Comparison of ENCODE assay signal across 8 cellular contexts in the genomic region with DNA sequence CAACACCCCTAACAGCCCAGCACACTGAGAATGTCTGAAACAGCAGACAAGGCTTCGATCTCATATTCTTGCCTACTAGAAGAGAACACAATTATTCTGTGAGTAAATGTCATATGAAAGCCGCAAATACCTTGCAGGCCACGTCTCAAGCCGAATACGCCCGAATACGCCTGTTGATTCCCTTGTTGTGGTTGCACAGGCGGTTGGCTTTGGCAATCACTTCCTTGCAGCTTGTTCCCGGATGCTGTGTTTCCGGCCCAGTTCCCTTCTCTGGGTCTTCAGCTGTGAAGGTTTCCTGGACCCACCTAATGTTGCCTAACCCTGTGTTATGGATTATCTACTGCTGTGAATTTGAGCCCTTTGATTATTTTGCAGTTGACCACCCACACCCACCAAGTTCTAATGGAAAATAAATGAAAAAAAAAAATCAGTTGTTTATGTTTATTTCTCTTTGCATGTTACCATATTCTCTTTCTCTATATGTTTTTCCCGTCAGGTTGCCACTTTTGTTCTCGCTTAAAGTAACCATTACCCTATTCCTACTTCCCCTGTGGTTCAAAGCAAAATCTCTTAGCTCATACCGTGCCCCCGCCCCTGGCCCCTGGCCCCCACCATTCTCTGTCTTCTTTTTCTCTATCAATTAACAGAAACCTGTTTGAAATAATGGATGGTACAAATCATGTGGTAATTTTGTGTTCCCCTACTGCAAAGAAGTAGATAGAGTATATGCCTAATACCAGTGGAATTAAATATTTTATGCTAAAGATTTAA.
A peak's percentile ranks its signal among the peaks of the same experiment; 100 is the strongest.
DNase-seq lines count a peak whose midpoint lies in the region; ATAC-seq lines count a peak whose summit lies in the region.

No MANE protein-coding gene starts in this region.

- H4K8ac ChIP-seq in neuronal stem cell (ENCODE audit: low read depth, low read length) = no peak overlapping the region

- no peak overlapping the region for H4K91ac ChIP-seq in neuronal stem cell (ENCODE audit: low read depth, low read length, poor library complexity)

- no peak overlapping the region for H2BK5ac ChIP-seq in neuronal stem cell (ENCODE audit: low read length)

- H3K14ac ChIP-seq in neuronal stem cell (ENCODE audit: low read length) = no peak overlapping the region

- no peak overlapping the region for H2AK5ac ChIP-seq in neuronal stem cell (ENCODE audit: low read depth, low read length)

- no peak overlapping the region for H3K9ac ChIP-seq in neuronal stem cell (ENCODE audit: low read depth, low read length, poor library complexity)

- H3K4me2 ChIP-seq in neuronal stem cell (ENCODE audit: insufficient read depth, low read length, poor library complexity, severe bottlenecking) = no peak overlapping the region

- H3K4ac ChIP-seq in neuronal stem cell (ENCODE audit: low read length) = no peak overlapping the region

- H3K36me3 ChIP-seq in neuronal stem cell (replicated peaks in 1 of 2; ENCODE audit: control insufficient read depth in 2 of 2, insufficient read depth in 2 of 2, low read length in 2 of 2) = no peaks in the 10 kb centered on the region

- WGBS in neuronal stem cell (ENCODE audit: extremely low coverage in 2 of 2, insufficient read length in 2 of 2, insufficient replicate concordance in 1 of 2), 2 donors = no CpG with 5 or more reads among the region's 14 CpGs

- no peaks in the 10 kb centered on the region for H3K79me1 ChIP-seq in neuronal stem cell (ENCODE audit: low read depth, low read length)

- H2BK12ac ChIP-seq in neuronal stem cell (ENCODE audit: low read length) = no peak overlapping the region

- H2BK15ac ChIP-seq in neuronal stem cell (ENCODE audit: low read length) = no peak overlapping the region

- no peak overlapping the region for H2AFZ ChIP-seq in neuronal stem cell (ENCODE audit: low read length)

- no peak overlapping the region for H3K23ac ChIP-seq in neuronal stem cell (ENCODE audit: low read depth, low read length, poor library complexity)

- no peak overlapping the region for H3K4me3 ChIP-seq in neuronal stem cell (ENCODE audit: low read length in 2 of 2)

- no peaks in the 10 kb centered on the region for H3K4me1 ChIP-seq in neuronal stem cell (ENCODE audit: control insufficient read depth in 2 of 2, insufficient read depth in 1 of 2, low read depth in 1 of 2, low read length in 2 of 2)

- no peak overlapping the region for H3K18ac ChIP-seq in neuronal stem cell (ENCODE audit: low read length)

- H2BK120ac ChIP-seq in neuronal stem cell (ENCODE audit: low read depth, low read length) = no peak overlapping the region

- H3K27me3 ChIP-seq in neuronal stem cell (ENCODE audit: control insufficient read depth in 3 of 3, insufficient read depth in 3 of 3, low read depth in 1 of 3, low read length in 3 of 3) = no peaks in the 10 kb centered on the region

- no peak overlapping the region for H3K27ac ChIP-seq in neuronal stem cell (replicated peaks; ENCODE audit: low read length)

- ATAC-seq in GM21825 (IDR thresholded peaks at IDR 0.05; ENCODE audit: unreplicated experiment) = peak; percentile 71
- ATAC-seq in GM19452 (IDR thresholded peaks at IDR 0.05; ENCODE audit: unreplicated experiment) = no peak

- H3K9me3 ChIP-seq in neuronal stem cell (replicated peaks in 1 of 2; ENCODE audit: control insufficient read depth in 2 of 2, insufficient read depth in 1 of 2, low read depth in 1 of 2, low read length in 2 of 2) = no peaks in the 10 kb centered on the region

- DNase-seq in T-helper 9 cell (peak; percentile 29), dermis blood vessel endothelial cell (peak; percentile 94), neuronal stem cell (ENCODE audit: low spot score) (no peak), islet precursor cell (no peak), middle frontal gyrus (ENCODE audit: extremely low spot score, low spot score) (no peak)
- DNase-seq in stimulated activated CD4-positive, alpha-beta T cell treated with anti-CD3 and anti-CD28 coated beads, Interleukin-15, amount 100 ng/mL, for 24 hours = peak; percentile 62

Comparison
In these comparisons a context has a peak if more than half of its experiments do, and no peak if none do; other contexts are left out.
1. DNase-seq: peak in T-helper 9 cell (single experiment), dermis blood vessel endothelial cell (single experiment) and stimulated activated CD4-positive, alpha-beta T cell treated with anti-CD3 and anti-CD28 coated beads, Interleukin-15, amount 100 ng/mL, for 24 hours (single experiment); none in neuronal stem cell (single experiment), islet precursor cell (single experiment) and middle frontal gyrus (single experiment).